Comparison of ENCODE assay signal across 12 cellular contexts in the genomic region with DNA sequence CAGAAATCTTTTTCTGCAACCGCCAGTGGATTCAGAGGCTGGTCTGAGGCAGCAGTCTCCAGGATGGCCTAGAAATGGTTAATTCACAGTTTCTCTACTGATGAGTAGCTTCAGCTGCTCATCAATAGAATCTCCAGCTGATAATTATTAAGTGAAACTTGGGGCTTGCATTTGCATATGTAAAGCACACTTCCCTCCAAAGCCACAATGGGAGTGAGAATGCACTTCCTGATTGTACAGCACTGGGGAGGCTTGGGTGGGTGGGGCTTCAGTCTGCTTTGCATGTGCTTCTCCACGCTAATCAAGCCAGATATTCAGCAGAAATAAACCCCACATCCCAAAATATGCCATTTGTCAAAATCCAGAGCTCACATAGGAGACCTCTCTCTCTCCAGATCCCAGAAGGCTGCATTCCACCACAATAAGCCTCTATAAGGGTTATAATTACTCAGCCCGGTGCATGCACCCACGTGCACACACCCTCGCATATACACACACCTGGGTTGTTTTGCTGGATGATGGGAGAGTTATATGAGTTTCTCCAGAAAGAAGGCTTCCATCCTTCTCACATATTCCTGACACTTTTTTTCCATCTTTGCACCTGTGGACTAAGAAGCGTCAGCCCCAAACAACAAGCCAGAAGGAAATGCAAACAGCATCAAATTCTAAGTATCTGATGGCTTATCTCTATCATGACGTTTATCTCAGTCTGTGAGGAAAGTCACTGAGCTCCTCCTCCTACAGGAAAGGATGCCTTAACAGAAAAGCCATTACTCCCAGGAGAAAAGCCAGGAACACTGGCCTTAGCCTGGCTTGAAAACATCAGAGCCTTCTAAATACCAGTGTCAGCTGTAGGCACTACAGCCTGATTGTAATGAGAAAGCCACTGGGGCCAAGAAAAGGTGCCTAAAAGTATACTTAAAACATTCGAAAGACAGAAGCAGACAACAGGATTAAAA.
DNase-seq lines count a peak whose midpoint lies in the region; ATAC-seq and TF ChIP-seq lines count a peak whose summit lies in the region.
"Had no signal": no experiment of that assay in that cellular context is flagged by ENCODE, and none has a peak within 500 bp of the region (broad histone marks: within the 10 kb centered on the region; RNA-seq: fewer than 3 reads in every experiment).

No MANE protein-coding gene starts in this region.

- DNase-seq in IMR-90 (no peak), neural progenitor cell (ENCODE audit: low spot score) (peak; percentile 50), AG08395 (ENCODE audit: low spot score) (no peak), lower leg skin (ENCODE audit: low spot score in 2 of 2) (no peak), NCI-H1105 treated with DMSO at 0.1 percent for 48 hours (lab: John Stamatoyannopoulos, UW) (no peak)
- DNase-seq: activated CD4-positive, alpha-beta T cell treated with anti-CD3 and anti-CD28 coated beads for 4 hours; activated CD8-positive, alpha-beta memory T cell treated with anti-CD3 and anti-CD28 coated beads, Interleukin-2, amount 50 U/mL, for 4 hours; NCI-H187; stimulated activated CD4-positive, alpha-beta T cell treated with anti-CD3 and anti-CD28 coated beads, Interleukin-4, amount 100 ng/mL, for 24 hours; T-helper 9 cell had no signal

- H2AFZ ChIP-seq in IMR-90 (replicated peaks; ENCODE audit: low read length, poor library complexity) (no peak overlapping the region), neural progenitor cell (replicated peaks) (no peak overlapping the region)

- no peak overlapping the region for H3K4ac ChIP-seq in IMR-90 (ENCODE audit: low read depth, low read length)

- H3K9me3 ChIP-seq in IMR-90 (ENCODE audit: control insufficient read depth, insufficient read depth, low read length) (no peaks in the 10 kb centered on the region), ectodermal cell (ENCODE audit: control insufficient read depth, low read length) (no peaks in the 10 kb centered on the region), neural progenitor cell (ENCODE audit: low read depth) (no peaks in the 10 kb centered on the region)

- peaks cover 50% of the 10 kb centered on the region for H3K79me2 ChIP-seq in neural progenitor cell (ENCODE audit: low read depth)

- H3K27me3 ChIP-seq in IMR-90 (ENCODE audit: control insufficient read depth, insufficient read depth, low read length) (no peaks in the 10 kb centered on the region), ectodermal cell (ENCODE audit: control insufficient read depth, insufficient read depth, low read length, poor library complexity, severe bottlenecking) (no peaks in the 10 kb centered on the region), neural progenitor cell (no peaks in the 10 kb centered on the region)

- H2AK9ac ChIP-seq in IMR-90 (replicated peaks; ENCODE audit: low read depth, low read length, poor library complexity): no peak overlapping the region

- POLR2A ChIA-PET in IMR-90 (lab: Charles Lee; ENCODE audit: unreplicated experiment): no interaction called here

- TF ChIP-seq POLR2A in IMR-90 (IDR thresholded peaks at IDR 0.05; ENCODE audit: low read depth, low read length) (no peak), lower leg skin (IDR thresholded peaks at IDR 0.05) (no peak)

- H3K4me2 ChIP-seq in IMR-90 (ENCODE audit: low read depth, low read length): no peak overlapping the region
- H3K4me2 ChIP-seq in neural progenitor cell: peak overlapping the region; percentile 61

- H3K56ac ChIP-seq in IMR-90 (ENCODE audit: extremely low read depth, insufficient read depth, low read length): no peak overlapping the region

- no peak overlapping the region for H4K5ac ChIP-seq in IMR-90 (ENCODE audit: low read depth, low read length)

- no peak overlapping the region for H3K23ac ChIP-seq in IMR-90 (ENCODE audit: low read depth, low read length)

- TF ChIP-seq RAD21 in IMR-90 (IDR thresholded peaks at IDR 0.05; ENCODE audit: low read length): no peak

- H3K9ac ChIP-seq in IMR-90 (ENCODE audit: low read depth, low read length) (no peak overlapping the region), neural progenitor cell (no peak overlapping the region)

- no peaks in the 10 kb centered on the region for H3K79me1 ChIP-seq in IMR-90 (ENCODE audit: low read depth in 1 of 2, low read length in 2 of 2)

- H2BK5ac ChIP-seq in IMR-90 (ENCODE audit: low read depth, low read length, poor library complexity, severe bottlenecking): no peak overlapping the region

- H3K4me3 Mint-ChIP-seq in neural progenitor cell: no peak overlapping the region

- no peaks in the 10 kb centered on the region for H4K20me1 ChIP-seq in IMR-90 (ENCODE audit: insufficient read depth, low read length)
- peaks cover 22% of the 10 kb centered on the region for H4K20me1 ChIP-seq in neural progenitor cell (ENCODE audit: low read depth)

- H2AK5ac ChIP-seq in IMR-90 (ENCODE audit: low read depth, low read length): no peak overlapping the region

- dilution Hi-C loops in IMR-90 (cut with HindIII; ENCODE audit: low sequenced_read_pairs, unreplicated experiment): no loop called here

- H3K36me3 ChIP-seq in IMR-90 (ENCODE audit: control insufficient read depth, insufficient read depth, low read length) (no peaks in the 10 kb centered on the region), ectodermal cell (ENCODE audit: control insufficient read depth, insufficient read depth, low read length) (no peaks in the 10 kb centered on the region), neural progenitor cell (no peaks in the 10 kb centered on the region)

- H3K27ac ChIP-seq in IMR-90 (ENCODE audit: insufficient read depth, low read length): no peak overlapping the region
- H3K27ac ChIP-seq in ectodermal cell (ENCODE audit: insufficient read depth, low read depth, low read length, poor library complexity, severe bottlenecking): peak overlapping the region; percentile 33
- peak overlapping the region; percentile 60 for H3K27ac ChIP-seq in neural progenitor cell

- peaks cover 43% of the 10 kb centered on the region for H3K4me1 Mint-ChIP-seq in neural progenitor cell

- no peaks in the 10 kb centered on the region for H3K9me1 ChIP-seq in IMR-90 (ENCODE audit: insufficient read depth, low read length)

- peaks cover 2% of the 10 kb centered on the region for H3K36me3 Mint-ChIP-seq in neural progenitor cell

- H3K4me1 ChIP-seq in IMR-90 (ENCODE audit: control insufficient read depth, insufficient read depth, low read length): no peaks in the 10 kb centered on the region
- H3K4me1 ChIP-seq in ectodermal cell (ENCODE audit: control insufficient read depth, insufficient read depth, low read length): peaks cover 20% of the 10 kb centered on the region
- H3K4me1 ChIP-seq in neural progenitor cell: peaks cover 26% of the 10 kb centered on the region

- H3K4me3 ChIP-seq in IMR-90 (ENCODE audit: insufficient read depth, low read depth, low read length) (no peak overlapping the region), ectodermal cell (ENCODE audit: insufficient read depth, low read depth, low read length) (no peak overlapping the region), neural progenitor cell (no peak overlapping the region), lower leg skin (ENCODE audit: low read depth, poor library complexity, severe bottlenecking) (no peak overlapping the region)

- CTCF ChIA-PET in IMR-90 (lab: Yijun Ruan, JAX): no interaction called here

- H2BK20ac ChIP-seq in IMR-90 (ENCODE audit: low read depth, low read length): no peak overlapping the region

- no peak overlapping the region for H4K8ac ChIP-seq in IMR-90 (ENCODE audit: low read depth in 2 of 2, low read length in 2 of 2)

- no peak overlapping the region for H3K14ac ChIP-seq in IMR-90 (replicated peaks; ENCODE audit: low read depth, low read length)

- no peak overlapping the region for H2BK15ac ChIP-seq in IMR-90 (ENCODE audit: low read depth, low read length)

- in situ Hi-C loops in IMR-90 (cut with MboI; ENCODE audit: low sequenced_read_pairs): no loop called here

- no peak overlapping the region for H3K27ac Mint-ChIP-seq in neural progenitor cell

- H3K27me3 Mint-ChIP-seq in neural progenitor cell (ENCODE audit: insufficient read depth, low read depth): peaks cover 4% of the 10 kb centered on the region

- 71% methylated on average over 1 of the region's 8 CpGs; no CpG with 5 or more reads in 1 of the 2 experiments for WGBS in IMR-90 (ENCODE audit: extremely low coverage in 2 of 2, insufficient read length in 1 of 2), 2 experiments
- 32 to 39% methylated on average over 4 to 6 of the region's 8 CpGs for whole genome bisulfite sequencing in ectodermal cell, 2 experiments
- 53 to 56% methylated on average over 8 of the region's 8 CpGs for WGBS in lower leg skin, 2 donors

- no peak overlapping the region for H4K91ac ChIP-seq in IMR-90 (ENCODE audit: insufficient read depth, low read depth, low read length)

- H3F3A ChIP-seq in neural progenitor cell (ENCODE audit: low read depth): peaks cover 32% of the 10 kb centered on the region

- H3K18ac ChIP-seq in IMR-90 (ENCODE audit: low read depth, low read length): no peak overlapping the region

- H3K9me3 Mint-ChIP-seq in neural progenitor cell: no peaks in the 10 kb centered on the region

- no peak overlapping the region for H2BK120ac ChIP-seq in IMR-90 (ENCODE audit: low read depth, low read length)

- TF ChIP-seq CTCF in IMR-90 (conservative IDR thresholded peaks at IDR 0.05; ENCODE audit: low read depth, low read length) (no peak), neural progenitor cell (IDR thresholded peaks at IDR 0.05) (no peak), lower leg skin (IDR thresholded peaks at IDR 0.05) (no peak)

- ATAC-seq in GM18520 (IDR thresholded peaks at IDR 0.05; ENCODE audit: unreplicated experiment) (peak; percentile 40), IMR-90 (ENCODE audit: low read depth) (peak; percentile 17; the same call in 1 of the 2 replicates)

- BruUV-seq in IMR-90 (replicated peaks; lab: Mats Ljungman, UMichigan): no TSS peak

- intact Hi-C loops in IMR-90 (cut with micrococcal nuclease): no loop called here
- intact Hi-C loops in lower leg skin (cut with DNase I; ENCODE audit: low total_unique reads): no loop called here

TF ChIP-seq in IMR-90, 13 proteins besides CTCF, POLR2A, EP300 and RAD21 (continues in another document):
- TF ChIP-seq NFE2L2 (IDR thresholded peaks at IDR 0.05; ENCODE audit: low read depth, low read length) (no peak), RCOR1 (IDR thresholded peaks at IDR 0.05; ENCODE audit: insufficient replicate concordance, low read length) (no peak), BHLHE40 (IDR thresholded peaks at IDR 0.05; ENCODE audit: low read depth, low read length) (no peak), MXI1 (IDR thresholded peaks at IDR 0.05; ENCODE audit: borderline replicate concordance, low read depth, low read length) (no peak), FOS (IDR thresholded peaks at IDR 0.05; ENCODE audit: low read depth, low read length) (no peak), CEBPB (IDR thresholded peaks at IDR 0.05; ENCODE audit: low read depth, low read length) (no peak), RFX5 (IDR thresholded peaks at IDR 0.05; ENCODE audit: low read depth, low read length) (no peak), SMC3 (IDR thresholded peaks at IDR 0.05; ENCODE audit: low read depth, low read length) (no peak)
